11 cellular contexts compared by ENCODE assay signal in the genomic region with DNA sequence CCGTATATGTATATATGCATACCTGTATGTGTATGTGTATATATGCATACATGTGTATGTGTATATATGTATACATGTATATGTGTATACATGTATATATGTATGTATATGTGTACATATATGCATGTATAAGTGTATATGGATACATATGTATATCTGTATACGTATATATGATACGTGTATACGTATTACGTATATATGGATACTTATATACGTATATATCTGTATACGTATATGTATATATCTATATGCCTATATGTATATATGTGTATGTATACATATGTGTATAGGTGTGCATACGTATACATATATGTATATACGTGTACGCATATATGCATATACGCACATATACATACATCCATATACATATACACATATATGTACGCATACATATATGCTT.
"Had no signal": no experiment of that assay in that cellular context is flagged by ENCODE, and none has a peak within 500 bp of the region (broad histone marks: within the 10 kb centered on the region; RNA-seq: fewer than 3 reads in every experiment).

No MANE protein-coding gene starts in this region.

- ATAC-seq: GM23338, HCT116 had no signal

- FAIRE-seq: H1, H54 had no signal

- H3K4me3 Mint-ChIP-seq: GM23338, H9, HFFc6 had no signal

- H3K27ac ChIP-seq: GM23248 had no signal

- H3K4me1 ChIP-seq: HAP-1 had no signal

- H3K9ac ChIP-seq: GM23248 had no signal

- H3K4me2 ChIP-seq: GM23338 had no signal

- H3K4me3 ChIP-seq: GM23248, GM23338, HAP-1 had no signal

- H2AFZ ChIP-seq: GM23248, GM23338 had no signal

- H3K9me3 ChIP-seq: HAP-1 had no signal

- H3K4me1 Mint-ChIP-seq: GM23338 had no signal

- DNase-seq: GM23248, GOT3, H7, H9, HCEC 1CT, HFFc6 had no signal

- H3K36me3 ChIP-seq: HAP-1 had no signal

- H3K27ac Mint-ChIP-seq: GM23338, H9, HFFc6 had no signal
